ENCODE assay signal across 27 cellular contexts in the genomic region with DNA sequence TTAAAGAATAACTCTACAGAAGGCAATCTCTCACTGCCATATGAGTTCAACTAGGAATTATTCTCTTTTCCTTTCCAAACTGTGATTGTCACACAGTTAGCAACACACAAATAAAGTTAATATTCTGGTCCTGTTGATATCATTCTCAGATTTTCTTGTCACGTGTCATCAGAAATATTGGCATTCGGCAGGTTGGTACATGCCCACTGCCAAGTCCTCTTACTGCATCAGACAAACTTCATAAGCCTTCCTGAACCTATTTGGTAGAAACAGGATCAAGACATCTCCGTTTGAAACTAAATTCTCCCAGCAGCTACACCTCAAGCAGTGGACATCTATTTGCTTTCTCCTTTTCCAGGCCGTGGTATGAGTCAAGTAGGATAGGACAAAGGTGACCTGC.
"Had no signal": no experiment of that assay in that cellular context is flagged by ENCODE, and none has a peak within 500 bp of the region (broad histone marks: within the 10 kb centered on the region; RNA-seq: fewer than 3 reads in every experiment).

No MANE protein-coding gene starts in this region.

- H3K4me3 Mint-ChIP-seq: activated CD4-positive, alpha-beta memory T cell treated with anti-CD3 and anti-CD28 coated beads for 36 hours; activated CD4-positive, alpha-beta T cell treated with anti-CD3 and anti-CD28 coated beads, Interleukin-2, amount 10 ng/mL, durations not matched to agents 24 days and 14 days; activated T-cell treated with anti-CD3 and anti-CD28 coated beads, Interleukin-2, amount 50 U/mL, for 24 hours; central memory CD8-positive, alpha-beta T cell; dendritic cell treated with granulocyte-macrophage colony-stimulating factor and Interleukin-4, amounts not matched to agents 40 ng/mL and 50 ng/mL, for 4 days; natural killer cell treated with Interleukin-12 subunit alpha and Interleukin-12 subunit beta and Interleukin-15 and Interleukin-18, amount 100 ng/mL, for 72 hours; T-helper 17 cell had no signal

- H3K36me3 Mint-ChIP-seq: activated CD4-positive, alpha-beta memory T cell treated with anti-CD3 and anti-CD28 coated beads for 36 hours; natural killer cell treated with Interleukin-12 subunit alpha and Interleukin-12 subunit beta and Interleukin-15 and Interleukin-18, amount 100 ng/mL, for 72 hours had no signal

- H3K36me3 ChIP-seq: esophagus squamous epithelium, left lung, lower lobe of right lung, ovary, right lobe of liver, transverse colon, WERI-Rb-1 had no signal

- FAIRE-seq: urothelium cell line had no signal

- H3K27ac ChIP-seq: epithelial cell of prostate, esophagus squamous epithelium, left lung, lower lobe of right lung, ovary, right lobe of liver, testis, transverse colon, WERI-Rb-1 had no signal

- H3K27ac Mint-ChIP-seq: activated CD4-positive, alpha-beta memory T cell treated with anti-CD3 and anti-CD28 coated beads for 36 hours; activated CD4-positive, alpha-beta T cell treated with anti-CD3 and anti-CD28 coated beads, Interleukin-2, amount 10 ng/mL, durations not matched to agents 24 days and 14 days; activated T-cell treated with anti-CD3 and anti-CD28 coated beads, Interleukin-2, amount 50 U/mL, for 24 hours; dendritic cell treated with granulocyte-macrophage colony-stimulating factor and Interleukin-4, amounts not matched to agents 40 ng/mL and 50 ng/mL, for 4 days; natural killer cell treated with Interleukin-12 subunit alpha and Interleukin-12 subunit beta and Interleukin-15 and Interleukin-18, amount 100 ng/mL, for 72 hours; progenitor cell of endocrine pancreas; T-helper 17 cell had no signal

- H3K9me3 ChIP-seq: esophagus squamous epithelium, lower lobe of right lung, mucosa of descending colon, ovary, right lobe of liver, testis, transverse colon had no signal

- H3K27me3 Mint-ChIP-seq: activated CD4-positive, alpha-beta memory T cell treated with anti-CD3 and anti-CD28 coated beads for 36 hours; activated CD4-positive, alpha-beta T cell treated with anti-CD3 and anti-CD28 coated beads, Interleukin-2, amount 10 ng/mL, durations not matched to agents 24 days and 14 days; activated T-cell treated with anti-CD3 and anti-CD28 coated beads, Interleukin-2, amount 50 U/mL, for 24 hours; central memory CD8-positive, alpha-beta T cell; dendritic cell treated with granulocyte-macrophage colony-stimulating factor and Interleukin-4, amounts not matched to agents 40 ng/mL and 50 ng/mL, for 4 days; natural killer cell treated with Interleukin-12 subunit alpha and Interleukin-12 subunit beta and Interleukin-15 and Interleukin-18, amount 100 ng/mL, for 72 hours; progenitor cell of endocrine pancreas; T-helper 17 cell had no signal

- ATAC-seq: left lung; lower lobe of right lung; mucosa of descending colon; natural killer cell treated with Interleukin-12 subunit alpha and Interleukin-12 subunit beta and Interleukin-15 and Interleukin-18, amount 100 ng/mL, for 72 hours; right lobe of liver; T-helper 17 cell had no signal

- H3K27me3 ChIP-seq: esophagus squamous epithelium, left lung, ovary, right lobe of liver, testis, transverse colon had no signal

- H3K4me3 ChIP-seq: esophagus squamous epithelium, left lung, lower lobe of right lung, mucosa of descending colon, ovary, right lobe of liver, testis, transverse colon had no signal

- DNase-seq: activated CD4-positive, alpha-beta memory T cell treated with anti-CD3 and anti-CD28 coated beads for 36 hours; activated CD4-positive, alpha-beta T cell treated with anti-CD3 and anti-CD28 coated beads, Interleukin-2, amount 10 ng/mL, durations not matched to agents 24 days and 14 days; activated CD4-positive, CD25-positive, alpha-beta regulatory T cell treated with anti-CD3 and anti-CD28 coated beads, Interleukin-2, amount 50 U/mL, for 72 hours; activated CD8-positive, alpha-beta memory T cell treated with anti-CD3 and anti-CD28 coated beads, Interleukin-2, amount 50 U/mL, for 48 hours; activated gamma-delta T cell treated with Interleukin-2 at 50 U/mL for 16 hours; activated naive CD4-positive, alpha-beta T cell treated with anti-CD3 and anti-CD28 coated beads, Interleukin-2, amount 50 U/mL, for 16 hours; activated T-cell treated with anti-CD3 and anti-CD28 coated beads, Interleukin-2, amount 50 U/mL, for 24 hours; amniotic stem cell; esophagus squamous epithelium; left lung; lower lobe of right lung; mucosa of descending colon; ovary; right lobe of liver; stimulated activated CD4-positive, alpha-beta T cell treated with anti-CD3 and anti-CD28 coated beads, Interleukin-2, amount 100 ng/mL, for 48 hours; stimulated activated naive CD4-positive, alpha-beta T cell treated with Interleukin-2 at 50 U/mL for 16 hours; T-helper 17 cell; T1000; testis; transverse colon; WERI-Rb-1 had no signal

- H3K4me1 ChIP-seq: esophagus squamous epithelium, left lung, lower lobe of right lung, right lobe of liver, testis, transverse colon had no signal

- H3K9me3 Mint-ChIP-seq: activated CD4-positive, alpha-beta T cell treated with anti-CD3 and anti-CD28 coated beads, Interleukin-2, amount 10 ng/mL, durations not matched to agents 24 days and 14 days had no signal

- H3K4me1 Mint-ChIP-seq: activated CD4-positive, alpha-beta T cell treated with anti-CD3 and anti-CD28 coated beads, Interleukin-2, amount 10 ng/mL, durations not matched to agents 24 days and 14 days; central memory CD8-positive, alpha-beta T cell; T-helper 17 cell had no signal
